Comparison of ENCODE assay signal across 21 cellular contexts in the genomic region with DNA sequence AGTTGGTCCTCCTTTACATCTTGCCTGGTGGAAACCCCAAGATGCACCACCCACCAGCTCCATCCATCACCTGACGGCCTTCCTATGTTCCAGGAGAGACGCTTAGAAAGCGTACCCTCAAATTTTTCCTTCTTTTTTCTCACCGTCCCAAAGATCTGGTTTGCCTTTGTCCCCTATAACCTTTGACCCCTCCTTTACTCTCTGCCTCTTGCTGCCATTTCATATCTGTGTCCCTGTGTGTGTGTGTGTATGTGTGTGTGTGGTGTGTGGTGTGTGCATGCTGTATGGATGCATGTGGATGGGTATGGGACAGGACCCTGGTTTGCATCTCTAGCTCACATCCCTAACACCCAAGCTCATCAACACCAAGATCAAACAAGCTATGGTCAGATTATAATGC. TPM values are rescaled to one million over a fixed set of nuclear protein-coding genes. Genes with fewer than 3 reads are reported as not detected.
A peak's percentile ranks its signal among the peaks of the same experiment; 100 is the strongest.
DNase-seq lines count a peak whose midpoint lies in the region; ATAC-seq and TF ChIP-seq lines count a peak whose summit lies in the region.
"Had no signal": no experiment of that assay in that cellular context is flagged by ENCODE, and none has a peak within 500 bp of the region (broad histone marks: within the 10 kb centered on the region; RNA-seq: fewer than 3 reads in every experiment).

No MANE protein-coding gene starts in this region.

- H2AK5ac ChIP-seq in trophoblast cell (ENCODE audit: low read length), result no peak overlapping the region

- H4K91ac ChIP-seq in trophoblast cell (ENCODE audit: low read depth, low read length), result no peak overlapping the region

- H3K9me3 ChIP-seq in breast epithelium, result no peaks in the 10 kb centered on the region
- H3K9me3 ChIP-seq in trophoblast cell (ENCODE audit: insufficient read depth, low read depth, low read length), result no peaks in the 10 kb centered on the region
- H3K9me3 ChIP-seq: A549, HAP-1 had no signal

- BruUV-seq in MCF 10A (replicated peaks; lab: Mats Ljungman, UMichigan), result no TSS peak

- TF ChIP-seq CTCF in MCF 10A (IDR thresholded peaks at IDR 0.05; ENCODE audit: unreplicated experiment), result no peak
- TF ChIP-seq CTCF in breast epithelium (IDR thresholded peaks at IDR 0.05), result no peak
- no peak for TF ChIP-seq CTCF in glutamatergic neuron (IDR thresholded peaks at IDR 0.05; ENCODE audit: partially characterized antibody, unreplicated experiment)

- no CpG with 5 or more reads among the region's 4 CpGs for WGBS in trophoblast cell (ENCODE audit: extremely low coverage, insufficient coverage, insufficient read length)

- H3K14ac ChIP-seq in trophoblast cell (ENCODE audit: low read length), result no peak overlapping the region

- H3K27ac ChIP-seq in breast epithelium, result no peak overlapping the region
- H3K27ac ChIP-seq in trophoblast cell (ENCODE audit: low read depth, low read length), result no peak overlapping the region
- H3K27ac ChIP-seq: 22Rv1, A549, C4-2B, HL-60 had no signal

- H2BK120ac ChIP-seq in trophoblast cell (ENCODE audit: insufficient read depth, low read length, poor library complexity), result no peak overlapping the region

- no peak overlapping the region for H3K18ac ChIP-seq in trophoblast cell (ENCODE audit: low read length)

- H3K36me3 ChIP-seq in breast epithelium (peaks cover 7% of the 10 kb centered on the region), trophoblast cell (ENCODE audit: control insufficient read depth in 1 of 2, insufficient read depth in 2 of 2, low read length in 2 of 2) (peaks cover 44 to 76% of the 10 kb centered on the region in 2 experiments)

- H3K36me3 Mint-ChIP-seq in MCF 10A (ENCODE audit: insufficient read depth, unreplicated experiment) (peaks cover 86% of the 10 kb centered on the region), glutamatergic neuron (ENCODE audit: unreplicated experiment) (peaks cover 15% of the 10 kb centered on the region)

- H3K4me2 ChIP-seq in trophoblast cell (ENCODE audit: low read length), result no peak overlapping the region
- H3K4me2 ChIP-seq: A549 had no signal

- no peak for TF ChIP-seq POLR2A in breast epithelium (IDR thresholded peaks at IDR 0.05)

- no peaks in the 10 kb centered on the region for H3K27me3 Mint-ChIP-seq in MCF 10A (ENCODE audit: insufficient read depth, unreplicated experiment)
- H3K27me3 Mint-ChIP-seq in glutamatergic neuron (ENCODE audit: unreplicated experiment), result peaks cover 4% of the 10 kb centered on the region
- H3K27me3 Mint-ChIP-seq: CD4-positive, alpha-beta T cell had no signal

- no peak overlapping the region for H2AFZ ChIP-seq in trophoblast cell (ENCODE audit: insufficient read depth, low read length, poor library complexity)
- H2AFZ ChIP-seq: GM23248 had no signal

- no peaks in the 10 kb centered on the region for H3K79me1 ChIP-seq in trophoblast cell (ENCODE audit: low read length)

- H4K8ac ChIP-seq in trophoblast cell (ENCODE audit: low read depth, low read length), result no peak overlapping the region

- peak overlapping the region; percentile 83 for H3K23ac ChIP-seq in trophoblast cell (ENCODE audit: low read length)

- POLR2A ChIA-PET in MCF 10A (lab: Yijun Ruan, JAX), result interaction anchor here (0.6 to 3.2 kb wide), 3 partner anchors 22 to 93 kb away, joined by 3 to 7 read pairs (median 3); partner anchors contain the start of gene IPO9

- H3K4me1 Mint-ChIP-seq in MCF 10A (ENCODE audit: insufficient read depth, unreplicated experiment) (no peaks in the 10 kb centered on the region), glutamatergic neuron (ENCODE audit: low read depth, unreplicated experiment) (peaks cover 6% of the 10 kb centered on the region)

- no peak overlapping the region for H2BK12ac ChIP-seq in trophoblast cell (ENCODE audit: low read length)

- ATAC-seq in GM18502 (IDR thresholded peaks at IDR 0.05; ENCODE audit: poor library complexity, unreplicated experiment) (no peak), HG03108 (IDR thresholded peaks at IDR 0.05; ENCODE audit: unreplicated experiment) (no peak)
- ATAC-seq: A549, GM12878 had no signal

- H3K4me3 ChIP-seq in breast epithelium, result no peak overlapping the region
- no peak overlapping the region for H3K4me3 ChIP-seq in trophoblast cell (ENCODE audit: low read depth, low read length)
- H3K4me3 ChIP-seq: A549, GM12878, GM23248, HAP-1 had no signal

- CTCF ChIA-PET in MCF 10A (lab: Yijun Ruan, JAX), result interaction anchor here (0.5 to 6.5 kb wide), 17 partner anchors 11 to 371 kb away, joined by 3 to 44 read pairs (median 5); partner anchors contain the start of gene IPO9

- H3K79me2 ChIP-seq in trophoblast cell (ENCODE audit: control insufficient read depth, insufficient read depth, low read length, poor library complexity), result no peaks in the 10 kb centered on the region

- H3K27ac Mint-ChIP-seq in MCF 10A (ENCODE audit: low read depth, unreplicated experiment), result peak overlapping the region; percentile 8
- H3K27ac Mint-ChIP-seq in glutamatergic neuron (ENCODE audit: unreplicated experiment), result peak overlapping the region; percentile 66
- H3K27ac Mint-ChIP-seq: CD4-positive, alpha-beta T cell had no signal

- no peak overlapping the region for H2BK5ac ChIP-seq in trophoblast cell (ENCODE audit: low read depth, low read length, poor library complexity)

- no peak overlapping the region for H3K4ac ChIP-seq in trophoblast cell (ENCODE audit: low read depth, low read length)

- no peak for DNase-seq in MCF 10A (ENCODE audit: unreplicated experiment)
- no peak for DNase-seq in breast epithelium (ENCODE audit: low spot score in 2 of 2)
- DNase-seq in glutamatergic neuron, result no peak
- no peak for DNase-seq in trophoblast cell
- no peak for DNase-seq in NCI-H128 (lab: John Stamatoyannopoulos, UW; ENCODE audit: unreplicated experiment)
- DNase-seq: AML-193; CD4-positive, alpha-beta T cell; DMS 273 treated with DMSO at 0.1 percent for 48 hours; DMS53; DND-41; EL; GM23248; IMR-90 had no signal

- intact Hi-C loops in MCF 10A (cut with micrococcal nuclease) (no loop called here), breast epithelium (cut with DNase I; ENCODE audit: low total_unique reads) (no loop called here)

- H3K9ac ChIP-seq in trophoblast cell (ENCODE audit: low read length), result no peak overlapping the region
- H3K9ac ChIP-seq: GM23248 had no signal

- H4K12ac ChIP-seq in trophoblast cell (ENCODE audit: low read depth, low read length), result no peak overlapping the region

- H3K27me3 ChIP-seq in breast epithelium (no peaks in the 10 kb centered on the region), trophoblast cell (ENCODE audit: insufficient read depth, low read length) (no peaks in the 10 kb centered on the region)

- H3K9me3 Mint-ChIP-seq in MCF 10A (ENCODE audit: unreplicated experiment) (no peaks in the 10 kb centered on the region), glutamatergic neuron (ENCODE audit: unreplicated experiment) (peaks cover 17% of the 10 kb centered on the region)
- H3K9me3 Mint-ChIP-seq: CD4-positive, alpha-beta T cell had no signal

- H3K4me1 ChIP-seq in breast epithelium, result no peaks in the 10 kb centered on the region
- no peaks in the 10 kb centered on the region for H3K4me1 ChIP-seq in trophoblast cell (ENCODE audit: control insufficient read depth in 1 of 2, insufficient read depth in 2 of 2, low read length in 2 of 2)
- H3K4me1 ChIP-seq: A549, HAP-1 had no signal

- H3K4me3 Mint-ChIP-seq in MCF 10A (ENCODE audit: unreplicated experiment) (no peak overlapping the region), glutamatergic neuron (ENCODE audit: unreplicated experiment) (no peak overlapping the region)
- H3K4me3 Mint-ChIP-seq: CD4-positive, alpha-beta T cell had no signal

RNA-seq across cellular contexts. Expression of gene IPO9, which starts 22.2 kb away (rescaled TPM):
- total RNA-seq in MCF 10A (2022) (112 and 117 TPM in 2 replicates), breast epithelium (10 to 100 TPM; 15.2 to 21.3 (median 18.1) TPM), glutamatergic neuron (ENCODE audit: unreplicated experiment) (97.8 TPM)
- polyA plus RNA-seq in trophoblast cell (2013), result 41.3 and 42.6 TPM in 2 replicates
